13 cellular contexts compared by ENCODE assay signal in genomic region chr3:71225285-71225684, GRCh38.
DNase-seq lines count a peak whose midpoint lies in the region; ATAC-seq and TF ChIP-seq lines count a peak whose summit lies in the region.
"Had no signal": no experiment of that assay in that cellular context is flagged by ENCODE, and none has a peak within 500 bp of the region (broad histone marks: within the 10 kb centered on the region; RNA-seq: fewer than 3 reads in every experiment).

No MANE protein-coding gene starts in this region.

- H3K4me3 ChIP-seq in ACC112 (ENCODE audit: low read depth, low read length) (peak overlapping the region; percentile 77), brain microvascular endothelial cell (ENCODE audit: low read depth, low read length) (no peak overlapping the region)

- no peak for TF ChIP-seq CTCF in brain microvascular endothelial cell (IDR thresholded peaks at IDR 0.05; ENCODE audit: low read depth, low read length, missing control alignments)
- TF ChIP-seq CTCF in natural killer cell (IDR thresholded peaks at IDR 0.05): no peak

- peaks cover 26% of the 10 kb centered on the region for H3K4me1 ChIP-seq in ACC112 (ENCODE audit: control insufficient read depth, insufficient read depth, low read length, unreplicated experiment)

- H3K27ac Mint-ChIP-seq in natural killer cell: peak overlapping the region; percentile 82 to 95

- no peaks in the 10 kb centered on the region for H3K36me3 ChIP-seq in ACC112 (ENCODE audit: insufficient read depth, low read length)
- no peaks in the 10 kb centered on the region for H3K36me3 ChIP-seq in brain microvascular endothelial cell (replicated peaks)

- H2AFZ ChIP-seq in ACC112 (ENCODE audit: low read length, unreplicated experiment): peak overlapping the region; percentile 97

- in situ Hi-C loops in brain microvascular endothelial cell (cut with HindIII; ENCODE audit: low pct_ligation_motif_present, low sequenced_read_pairs): no loop called here

- H3K79me2 ChIP-seq in ACC112 (ENCODE audit: control insufficient read depth, insufficient read depth, low read length, unreplicated experiment): no peaks in the 10 kb centered on the region

- DNase-seq in EH (ENCODE audit: low read depth): peak; percentile 34
- no peak for DNase-seq in brain microvascular endothelial cell
- DNase-seq in natural killer cell: no peak
- no peak for DNase-seq in activated CD8-positive, alpha-beta memory T cell treated with anti-CD3 and anti-CD28 coated beads for 24 hours
- DNase-seq: activated CD4-positive, alpha-beta T cell treated with anti-CD3 and anti-CD28 coated beads for 1 hour; amygdala; MV-4-11; stimulated activated CD4-positive, alpha-beta T cell treated with anti-CD3 and anti-CD28 coated beads, Interleukin-1b, Interleukin-23, amount 100 ng/mL, for 48 hours had no signal

- peak overlapping the region; percentile 7 for H3K4me3 Mint-ChIP-seq in natural killer cell
- H3K4me3 Mint-ChIP-seq: CD14-positive monocyte had no signal

- intact Hi-C loops in natural killer cell (cut with micrococcal nuclease): loop anchor here (5.0 to 10.0 kb wide), 4 partner anchors 38 to 270 kb away; no protein-coding TSS in a partner anchor

- no peaks in the 10 kb centered on the region for H3K9me3 Mint-ChIP-seq in natural killer cell
- H3K9me3 Mint-ChIP-seq: CD14-positive monocyte had no signal

- no peaks in the 10 kb centered on the region for H3K36me3 Mint-ChIP-seq in natural killer cell

- no peak for ATAC-seq in natural killer cell
- ATAC-seq in GM18517 (IDR thresholded peaks at IDR 0.05; ENCODE audit: unreplicated experiment): no peak
- ATAC-seq in HG03025 (IDR thresholded peaks at IDR 0.05; ENCODE audit: low FRiP score, unreplicated experiment): no peak
- ATAC-seq in HG02763 (IDR thresholded peaks at IDR 0.05; ENCODE audit: unreplicated experiment): no peak

- H3K27ac ChIP-seq in ACC112 (ENCODE audit: low read depth, low read length) (peak overlapping the region; percentile 52), brain microvascular endothelial cell (peak overlapping the region; percentile 82)

- peaks cover 0 to 7% of the 10 kb centered on the region in 2 donors for H3K27me3 Mint-ChIP-seq in natural killer cell (ENCODE audit: low read depth in 2 of 2)

- H3K27me3 ChIP-seq in ACC112 (ENCODE audit: insufficient read depth, low read length) (no peaks in the 10 kb centered on the region), brain microvascular endothelial cell (replicated peaks) (no peaks in the 10 kb centered on the region)

- H3K4me1 Mint-ChIP-seq in natural killer cell: peaks cover 24 to 27% of the 10 kb centered on the region in 2 donors
